Comparison of ENCODE assay signal across 8 cellular contexts in genomic region chr3:17412950-17413530, GRCh38.
A peak's percentile ranks its signal among the peaks of the same experiment; 100 is the strongest.
DNase-seq lines count a peak whose midpoint lies in the region; ATAC-seq and TF ChIP-seq lines count a peak whose summit lies in the region.

No MANE protein-coding gene starts in this region.

- TF ChIP-seq POLR2A in transverse colon (IDR thresholded peaks at IDR 0.05), result no peak

- no peaks in the 10 kb centered on the region for H3K9me3 Mint-ChIP-seq in MCF 10A (ENCODE audit: unreplicated experiment)

- no peak overlapping the region for H3K4me3 Mint-ChIP-seq in MCF 10A (ENCODE audit: unreplicated experiment)

- intact Hi-C loops in MCF 10A (cut with micrococcal nuclease) (loop anchor here (1.0 to 2.0 kb wide), 3 partner anchors 106 to 812 kb away; no protein-coding TSS in a partner anchor), left colon (cut with DNase I, micrococcal nuclease) (loop anchor here in 1 of 2 donors (5.0 to 10.0 kb wide), 2 partner anchors 156 to 818 kb away; no protein-coding TSS in a partner anchor), transverse colon (cut with DNase I; ENCODE audit: low total_unique reads) (no loop called here)

- peaks cover 6% of the 10 kb centered on the region for H3K36me3 Mint-ChIP-seq in MCF 10A (ENCODE audit: insufficient read depth, unreplicated experiment)

- H3K36me3 ChIP-seq in transverse colon, result no peaks in the 10 kb centered on the region

- TF ChIP-seq EP300 in transverse colon (IDR thresholded peaks at IDR 0.05; ENCODE audit: low read depth), result no peak

- no peaks in the 10 kb centered on the region for H3K4me1 ChIP-seq in transverse colon

- in situ Hi-C loops in transverse colon (cut with MboI; ENCODE audit: low pct_ligation_motif_present in 1 of 4, low pct_unique_long_range_greater_than_20kb in 1 of 4, low sequenced_read_pairs in 3 of 4), result loop anchor here (10.0 to 25.0 kb wide), 4 partner anchors 148 to 826 kb away; partner anchors contain the start of gene DAZL (in 2 of the 4)

- CTCF ChIA-PET in MCF 10A (lab: Yijun Ruan, JAX), result interaction anchor here (0.5 to 3.3 kb wide), 34 partner anchors 10 to 817 kb away, joined by 3 to 28 read pairs (median 4); no protein-coding TSS in a partner anchor

- H3K27me3 Mint-ChIP-seq in MCF 10A (ENCODE audit: insufficient read depth, unreplicated experiment), result no peaks in the 10 kb centered on the region

- no peaks in the 10 kb centered on the region for H3K9me3 ChIP-seq in transverse colon

- TF ChIP-seq CTCF in MCF 10A (IDR thresholded peaks at IDR 0.05; ENCODE audit: unreplicated experiment) (peak; percentile 67), transverse colon (IDR thresholded peaks at IDR 0.05) (peak; percentile 60 to 72 (median 69))

- no peak overlapping the region for H3K27ac Mint-ChIP-seq in MCF 10A (ENCODE audit: low read depth, unreplicated experiment)

- DNase-seq in NCI-H2107 treated with DMSO at 0.1 percent for 48 hours (lab: John Stamatoyannopoulos, UW; ENCODE audit: unreplicated experiment) (peak; percentile 4), NCI-H2107 (lab: John Stamatoyannopoulos, UW) (no peak), NCI-H774 (lab: John Stamatoyannopoulos, UW) (peak; percentile 7), MCF 10A (ENCODE audit: unreplicated experiment) (peak; percentile 66), left colon (no peak), transverse colon (no peak)

- H3K4me3 ChIP-seq in transverse colon, result no peak overlapping the region

- BruUV-seq in MCF 10A (replicated peaks; lab: Mats Ljungman, UMichigan), result no TSS peak

- no peak overlapping the region for H3K27ac ChIP-seq in transverse colon

- H3K27me3 ChIP-seq in transverse colon, result no peaks in the 10 kb centered on the region

- peak; percentile 90 for ATAC-seq in GM21360 (IDR thresholded peaks at IDR 0.05; ENCODE audit: unreplicated experiment)
- peak; percentile 83 for ATAC-seq in HG03520 (IDR thresholded peaks at IDR 0.05; ENCODE audit: unreplicated experiment)
- ATAC-seq in left colon, result peak; percentile 73

- POLR2A ChIA-PET in MCF 10A (lab: Yijun Ruan, JAX), result no interaction called here

- H3K4me1 Mint-ChIP-seq in MCF 10A (ENCODE audit: insufficient read depth, unreplicated experiment), result no peaks in the 10 kb centered on the region

Comparison
In these comparisons a context has a peak if more than half of its experiments do, and no peak if none do; other contexts are left out.
1. DNase-seq: peak in NCI-H2107 treated with DMSO at 0.1 percent for 48 hours (single experiment), NCI-H774 (single experiment) and MCF 10A (single experiment); none in NCI-H2107 (single experiment), left colon (0 of 2) and transverse colon (single experiment).
2. Peak in every context shown above with its lines, with median percentiles within 50 percentile points of each other: ATAC-seq.